Comparison of ENCODE assay signal across 1 cellular context in the genomic region with DNA sequence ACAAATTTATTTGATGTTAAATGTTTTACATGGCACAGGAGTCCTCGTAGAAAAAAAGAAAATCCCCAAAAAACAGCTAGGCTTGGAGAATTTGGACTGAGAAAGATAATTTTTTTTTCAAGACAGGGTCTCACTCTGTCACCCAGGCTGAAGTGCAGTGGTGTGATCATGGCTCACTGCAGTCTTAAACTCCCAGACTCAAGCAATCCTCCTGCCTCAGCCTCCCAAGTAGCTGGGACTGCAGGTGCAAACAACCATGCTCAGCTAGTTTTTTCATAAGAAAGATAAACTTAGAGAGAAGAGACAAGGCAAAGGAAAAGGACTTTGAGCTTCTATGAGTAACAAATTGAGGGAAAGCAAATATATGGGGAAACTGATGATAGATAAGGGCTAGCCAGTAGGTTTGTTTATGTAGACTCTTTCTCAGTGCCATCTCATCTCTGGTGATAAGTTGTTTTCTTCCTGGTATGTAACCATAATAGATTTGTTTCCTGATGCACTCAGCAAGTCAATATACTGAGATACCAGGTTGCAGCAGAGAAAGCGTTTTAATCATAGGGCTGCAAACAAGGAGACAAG.
TF ChIP-seq lines count a peak whose summit lies in the region.

No MANE protein-coding gene starts in this region.

TF ChIP-seq in HepG2, 621 proteins besides CTCF, POLR2A, EP300 and RAD21 (continued from another document):
- TF ChIP-seq SOX13 (IDR thresholded peaks at IDR 0.05) (no peak), SOX13 (CRISPR knock-in tag; conservative IDR thresholded peaks at IDR 0.05 in 1 of 2, IDR thresholded peaks at IDR 0.05 in 1 of 2) (peak in 1 of 2 experiments; percentile 72; a peak in 2 of 4 replicates), MBD4 (IDR thresholded peaks at IDR 0.05; ENCODE audit: borderline replicate concordance, low read length) (no peak), ZNF773 (CRISPR knock-in tag; IDR thresholded peaks at IDR 0.05; ENCODE audit: borderline replicate concordance) (no peak), ZNF484 (CRISPR knock-in tag; IDR thresholded peaks at IDR 0.05; ENCODE audit: borderline replicate concordance, low read depth) (no peak), TGIF2 (CRISPR knock-in tag; IDR thresholded peaks at IDR 0.05) (no peak), HOXD1 (CRISPR knock-in tag; IDR thresholded peaks at IDR 0.05) (no peak), PITX1 (CRISPR knock-in tag; IDR thresholded peaks at IDR 0.05) (no peak), GTF2F1 (IDR thresholded peaks at IDR 0.05; ENCODE audit: low read length) (no peak), GTF3A (CRISPR knock-in tag; conservative IDR thresholded peaks at IDR 0.05) (no peak), ZNF207 (IDR thresholded peaks at IDR 0.05; ENCODE audit: borderline replicate concordance) (no peak), NR2F2 (IDR thresholded peaks at IDR 0.05; ENCODE audit: borderline replicate concordance, low read depth) (no peak), HDAC2 (CRISPR knock-in tag; IDR thresholded peaks at IDR 0.05) (peak; percentile 72; the same call in 1 of the 2 replicates), ZNF644 (CRISPR knock-in tag; IDR thresholded peaks at IDR 0.05; ENCODE audit: low read depth) (peak; percentile 46; the same call in 1 of the 2 replicates), HDAC1 (CRISPR knock-in tag; IDR thresholded peaks at IDR 0.05) (peak; percentile 39; the same call in 1 of the 2 replicates), HOXA5 (CRISPR knock-in tag; IDR thresholded peaks at IDR 0.05) (no peak), NR1H2 (CRISPR knock-in tag; IDR thresholded peaks at IDR 0.05; ENCODE audit: borderline replicate concordance, low read depth) (no peak), ZNF20 (CRISPR knock-in tag; IDR thresholded peaks at IDR 0.05) (no peak), HOXA3 (CRISPR knock-in tag; IDR thresholded peaks at IDR 0.05) (no peak), ZFP82 (CRISPR knock-in tag; IDR thresholded peaks at IDR 0.05; ENCODE audit: borderline replicate concordance) (no peak), YEATS2 (CRISPR knock-in tag; IDR thresholded peaks at IDR 0.05; ENCODE audit: borderline replicate concordance) (no peak), ZNF629 (CRISPR knock-in tag; conservative IDR thresholded peaks at IDR 0.05) (0 out of 2 replicates have a peak, but pooled peaks have one; percentile 10), ZNF768 (CRISPR knock-in tag; IDR thresholded peaks at IDR 0.05) (no peak), ZNF234 (CRISPR knock-in tag; conservative IDR thresholded peaks at IDR 0.05) (no peak), CREB1 (IDR thresholded peaks at IDR 0.05) (no peak), CREB1 (CRISPR knock-in tag; IDR thresholded peaks at IDR 0.05) (peak; percentile 41; the same call in 1 of the 2 replicates), KAT8 (CRISPR knock-in tag; IDR thresholded peaks at IDR 0.05) (peak; percentile 75; the same call in 1 of the 2 replicates), KDM6A (CRISPR knock-in tag; IDR thresholded peaks at IDR 0.05; ENCODE audit: low read depth) (peak; percentile 71; the same call in 1 of the 2 replicates), ZNF564 (CRISPR knock-in tag; IDR thresholded peaks at IDR 0.05) (no peak), ZNF792 (CRISPR knock-in tag; IDR thresholded peaks at IDR 0.05) (0 out of 2 replicates have a peak, but pooled peaks have one; percentile 42)
- TF ChIP-seq, protein P1, sequence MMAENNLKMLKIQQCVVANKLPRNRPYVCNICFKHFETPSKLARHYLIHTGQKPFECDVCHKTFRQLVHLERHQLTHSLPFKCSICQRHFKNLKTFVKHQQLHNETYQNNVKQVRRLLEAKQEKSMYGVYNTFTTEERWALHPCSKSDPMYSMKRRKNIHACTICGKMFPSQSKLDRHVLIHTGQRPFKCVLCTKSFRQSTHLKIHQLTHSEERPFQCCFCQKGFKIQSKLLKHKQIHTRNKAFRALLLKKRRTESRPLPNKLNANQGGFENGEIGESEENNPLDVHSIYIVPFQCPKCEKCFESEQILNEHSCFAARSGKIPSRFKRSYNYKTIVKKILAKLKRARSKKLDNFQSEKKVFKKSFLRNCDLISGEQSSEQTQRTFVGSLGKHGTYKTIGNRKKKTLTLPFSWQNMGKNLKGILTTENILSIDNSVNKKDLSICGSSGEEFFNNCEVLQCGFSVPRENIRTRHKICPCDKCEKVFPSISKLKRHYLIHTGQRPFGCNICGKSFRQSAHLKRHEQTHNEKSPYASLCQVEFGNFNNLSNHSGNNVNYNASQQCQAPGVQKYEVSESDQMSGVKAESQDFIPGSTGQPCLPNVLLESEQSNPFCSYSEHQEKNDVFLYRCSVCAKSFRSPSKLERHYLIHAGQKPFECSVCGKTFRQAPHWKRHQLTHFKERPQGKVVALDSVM (CRISPR knock-in tag; IDR thresholded peaks at IDR 0.05), result peak; percentile 96
- TF ChIP-seq, protein P2, sequence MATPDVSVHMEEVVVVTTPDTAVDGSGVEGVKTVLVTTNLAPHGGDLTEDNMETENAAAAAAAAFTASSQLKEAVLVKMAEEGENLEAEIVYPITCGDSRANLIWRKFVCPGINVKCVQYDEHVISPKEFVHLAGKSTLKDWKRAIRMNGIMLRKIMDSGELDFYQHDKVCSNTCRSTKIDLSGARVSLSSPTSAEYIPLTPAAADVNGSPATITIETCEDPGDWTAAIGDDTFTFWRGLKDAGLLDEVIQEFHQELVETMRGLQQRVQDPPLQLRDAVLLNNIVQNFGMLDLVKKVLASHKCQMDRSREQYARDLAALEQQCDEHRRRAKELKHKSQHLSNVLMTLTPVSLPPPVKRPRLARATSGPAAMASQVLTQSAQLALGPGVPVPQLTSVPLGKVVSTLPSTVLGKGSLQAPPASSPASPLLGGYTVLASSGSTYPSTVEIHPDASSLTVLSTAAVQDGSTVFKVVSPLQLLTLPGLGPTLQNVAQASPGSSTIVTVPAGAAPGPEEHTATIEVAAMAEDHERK (CRISPR knock-in tag; IDR thresholded peaks at IDR 0.05; ENCODE audit: low read depth), result no peak
- TF ChIP-seq, protein P3, sequence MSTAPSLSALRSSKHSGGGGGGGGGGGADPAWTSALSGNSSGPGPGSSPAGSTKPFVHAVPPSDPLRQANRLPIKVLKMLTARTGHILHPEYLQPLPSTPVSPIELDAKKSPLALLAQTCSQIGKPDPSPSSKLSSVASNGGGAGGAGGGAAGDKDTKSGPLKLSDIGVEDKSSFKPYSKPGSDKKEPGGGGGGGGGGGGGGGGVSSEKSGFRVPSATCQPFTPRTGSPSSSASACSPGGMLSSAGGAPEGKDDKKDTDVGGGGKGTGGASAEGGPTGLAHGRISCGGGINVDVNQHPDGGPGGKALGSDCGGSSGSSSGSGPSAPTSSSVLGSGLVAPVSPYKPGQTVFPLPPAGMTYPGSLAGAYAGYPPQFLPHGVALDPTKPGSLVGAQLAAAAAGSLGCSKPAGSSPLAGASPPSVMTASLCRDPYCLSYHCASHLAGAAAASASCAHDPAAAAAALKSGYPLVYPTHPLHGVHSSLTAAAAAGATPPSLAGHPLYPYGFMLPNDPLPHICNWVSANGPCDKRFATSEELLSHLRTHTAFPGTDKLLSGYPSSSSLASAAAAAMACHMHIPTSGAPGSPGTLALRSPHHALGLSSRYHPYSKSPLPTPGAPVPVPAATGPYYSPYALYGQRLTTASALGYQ (CRISPR knock-in tag; IDR thresholded peaks at IDR 0.05), result peak; percentile 57; the same call in 1 of the 2 replicates
- TF ChIP-seq, protein P4, sequence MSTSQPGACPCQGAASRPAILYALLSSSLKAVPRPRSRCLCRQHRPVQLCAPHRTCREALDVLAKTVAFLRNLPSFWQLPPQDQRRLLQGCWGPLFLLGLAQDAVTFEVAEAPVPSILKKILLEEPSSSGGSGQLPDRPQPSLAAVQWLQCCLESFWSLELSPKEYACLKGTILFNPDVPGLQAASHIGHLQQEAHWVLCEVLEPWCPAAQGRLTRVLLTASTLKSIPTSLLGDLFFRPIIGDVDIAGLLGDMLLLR (CRISPR knock-in tag; IDR thresholded peaks at IDR 0.05), result no peak
- TF ChIP-seq, protein P5, sequence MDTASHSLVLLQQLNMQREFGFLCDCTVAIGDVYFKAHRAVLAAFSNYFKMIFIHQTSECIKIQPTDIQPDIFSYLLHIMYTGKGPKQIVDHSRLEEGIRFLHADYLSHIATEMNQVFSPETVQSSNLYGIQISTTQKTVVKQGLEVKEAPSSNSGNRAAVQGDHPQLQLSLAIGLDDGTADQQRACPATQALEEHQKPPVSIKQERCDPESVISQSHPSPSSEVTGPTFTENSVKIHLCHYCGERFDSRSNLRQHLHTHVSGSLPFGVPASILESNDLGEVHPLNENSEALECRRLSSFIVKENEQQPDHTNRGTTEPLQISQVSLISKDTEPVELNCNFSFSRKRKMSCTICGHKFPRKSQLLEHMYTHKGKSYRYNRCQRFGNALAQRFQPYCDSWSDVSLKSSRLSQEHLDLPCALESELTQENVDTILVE (CRISPR knock-in tag; IDR thresholded peaks at IDR 0.05), result peak; percentile 37; the same call in 1 of the 2 replicates
- TF ChIP-seq, protein P6, sequence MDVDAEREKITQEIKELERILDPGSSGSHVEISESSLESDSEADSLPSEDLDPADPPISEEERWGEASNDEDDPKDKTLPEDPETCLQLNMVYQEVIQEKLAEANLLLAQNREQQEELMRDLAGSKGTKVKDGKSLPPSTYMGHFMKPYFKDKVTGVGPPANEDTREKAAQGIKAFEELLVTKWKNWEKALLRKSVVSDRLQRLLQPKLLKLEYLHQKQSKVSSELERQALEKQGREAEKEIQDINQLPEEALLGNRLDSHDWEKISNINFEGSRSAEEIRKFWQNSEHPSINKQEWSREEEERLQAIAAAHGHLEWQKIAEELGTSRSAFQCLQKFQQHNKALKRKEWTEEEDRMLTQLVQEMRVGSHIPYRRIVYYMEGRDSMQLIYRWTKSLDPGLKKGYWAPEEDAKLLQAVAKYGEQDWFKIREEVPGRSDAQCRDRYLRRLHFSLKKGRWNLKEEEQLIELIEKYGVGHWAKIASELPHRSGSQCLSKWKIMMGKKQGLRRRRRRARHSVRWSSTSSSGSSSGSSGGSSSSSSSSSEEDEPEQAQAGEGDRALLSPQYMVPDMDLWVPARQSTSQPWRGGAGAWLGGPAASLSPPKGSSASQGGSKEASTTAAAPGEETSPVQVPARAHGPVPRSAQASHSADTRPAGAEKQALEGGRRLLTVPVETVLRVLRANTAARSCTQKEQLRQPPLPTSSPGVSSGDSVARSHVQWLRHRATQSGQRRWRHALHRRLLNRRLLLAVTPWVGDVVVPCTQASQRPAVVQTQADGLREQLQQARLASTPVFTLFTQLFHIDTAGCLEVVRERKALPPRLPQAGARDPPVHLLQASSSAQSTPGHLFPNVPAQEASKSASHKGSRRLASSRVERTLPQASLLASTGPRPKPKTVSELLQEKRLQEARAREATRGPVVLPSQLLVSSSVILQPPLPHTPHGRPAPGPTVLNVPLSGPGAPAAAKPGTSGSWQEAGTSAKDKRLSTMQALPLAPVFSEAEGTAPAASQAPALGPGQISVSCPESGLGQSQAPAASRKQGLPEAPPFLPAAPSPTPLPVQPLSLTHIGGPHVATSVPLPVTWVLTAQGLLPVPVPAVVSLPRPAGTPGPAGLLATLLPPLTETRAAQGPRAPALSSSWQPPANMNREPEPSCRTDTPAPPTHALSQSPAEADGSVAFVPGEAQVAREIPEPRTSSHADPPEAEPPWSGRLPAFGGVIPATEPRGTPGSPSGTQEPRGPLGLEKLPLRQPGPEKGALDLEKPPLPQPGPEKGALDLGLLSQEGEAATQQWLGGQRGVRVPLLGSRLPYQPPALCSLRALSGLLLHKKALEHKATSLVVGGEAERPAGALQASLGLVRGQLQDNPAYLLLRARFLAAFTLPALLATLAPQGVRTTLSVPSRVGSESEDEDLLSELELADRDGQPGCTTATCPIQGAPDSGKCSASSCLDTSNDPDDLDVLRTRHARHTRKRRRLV (CRISPR knock-in tag; IDR thresholded peaks at IDR 0.05), result no peak
- TF ChIP-seq, protein P7, sequence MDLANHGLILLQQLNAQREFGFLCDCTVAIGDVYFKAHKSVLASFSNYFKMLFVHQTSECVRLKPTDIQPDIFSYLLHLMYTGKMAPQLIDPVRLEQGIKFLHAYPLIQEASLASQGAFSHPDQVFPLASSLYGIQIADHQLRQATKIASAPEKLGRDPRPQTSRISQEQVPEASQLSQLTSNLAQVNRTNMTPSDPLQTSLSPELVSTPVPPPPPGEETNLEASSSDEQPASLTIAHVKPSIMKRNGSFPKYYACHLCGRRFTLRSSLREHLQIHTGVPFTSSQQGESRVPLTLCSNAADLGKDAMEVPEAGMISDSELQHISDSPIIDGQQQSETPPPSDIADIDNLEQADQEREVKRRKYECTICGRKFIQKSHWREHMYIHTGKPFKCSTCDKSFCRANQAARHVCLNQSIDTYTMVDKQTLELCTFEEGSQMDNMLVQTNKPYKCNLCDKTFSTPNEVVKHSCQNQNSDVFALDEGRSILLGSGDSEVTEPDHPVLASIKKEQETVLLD (CRISPR knock-in tag; IDR thresholded peaks at IDR 0.05; ENCODE audit: low read depth), result no peak
- TF ChIP-seq, protein P8, sequence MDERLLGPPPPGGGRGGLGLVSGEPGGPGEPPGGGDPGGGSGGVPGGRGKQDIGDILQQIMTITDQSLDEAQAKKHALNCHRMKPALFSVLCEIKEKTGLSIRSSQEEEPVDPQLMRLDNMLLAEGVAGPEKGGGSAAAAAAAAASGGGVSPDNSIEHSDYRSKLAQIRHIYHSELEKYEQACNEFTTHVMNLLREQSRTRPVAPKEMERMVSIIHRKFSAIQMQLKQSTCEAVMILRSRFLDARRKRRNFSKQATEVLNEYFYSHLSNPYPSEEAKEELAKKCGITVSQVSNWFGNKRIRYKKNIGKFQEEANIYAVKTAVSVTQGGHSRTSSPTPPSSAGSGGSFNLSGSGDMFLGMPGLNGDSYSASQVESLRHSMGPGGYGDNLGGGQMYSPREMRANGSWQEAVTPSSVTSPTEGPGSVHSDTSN (CRISPR knock-in tag; IDR thresholded peaks at IDR 0.05), result no peak
- TF ChIP-seq, protein P9, sequence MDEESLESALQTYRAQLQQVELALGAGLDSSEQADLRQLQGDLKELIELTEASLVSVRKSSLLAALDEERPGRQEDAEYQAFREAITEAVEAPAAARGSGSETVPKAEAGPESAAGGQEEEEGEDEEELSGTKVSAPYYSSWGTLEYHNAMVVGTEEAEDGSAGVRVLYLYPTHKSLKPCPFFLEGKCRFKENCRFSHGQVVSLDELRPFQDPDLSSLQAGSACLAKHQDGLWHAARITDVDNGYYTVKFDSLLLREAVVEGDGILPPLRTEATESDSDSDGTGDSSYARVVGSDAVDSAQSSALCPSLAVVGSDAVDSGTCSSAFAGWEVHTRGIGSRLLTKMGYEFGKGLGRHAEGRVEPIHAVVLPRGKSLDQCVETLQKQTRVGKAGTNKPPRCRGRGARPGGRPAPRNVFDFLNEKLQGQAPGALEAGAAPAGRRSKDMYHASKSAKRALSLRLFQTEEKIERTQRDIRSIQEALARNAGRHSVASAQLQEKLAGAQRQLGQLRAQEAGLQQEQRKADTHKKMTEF (CRISPR knock-in tag; IDR thresholded peaks at IDR 0.05), result peak; percentile 53
- TF ChIP-seq, protein P10, sequence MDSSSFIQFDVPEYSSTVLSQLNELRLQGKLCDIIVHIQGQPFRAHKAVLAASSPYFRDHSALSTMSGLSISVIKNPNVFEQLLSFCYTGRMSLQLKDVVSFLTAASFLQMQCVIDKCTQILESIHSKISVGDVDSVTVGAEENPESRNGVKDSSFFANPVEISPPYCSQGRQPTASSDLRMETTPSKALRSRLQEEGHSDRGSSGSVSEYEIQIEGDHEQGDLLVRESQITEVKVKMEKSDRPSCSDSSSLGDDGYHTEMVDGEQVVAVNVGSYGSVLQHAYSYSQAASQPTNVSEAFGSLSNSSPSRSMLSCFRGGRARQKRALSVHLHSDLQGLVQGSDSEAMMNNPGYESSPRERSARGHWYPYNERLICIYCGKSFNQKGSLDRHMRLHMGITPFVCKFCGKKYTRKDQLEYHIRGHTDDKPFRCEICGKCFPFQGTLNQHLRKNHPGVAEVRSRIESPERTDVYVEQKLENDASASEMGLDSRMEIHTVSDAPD (CRISPR knock-in tag; IDR thresholded peaks at IDR 0.05), result peak; percentile 74; the same call in 1 of the 2 replicates
